Comparison of ENCODE assay signal across 8 cellular contexts in the genomic region with DNA sequence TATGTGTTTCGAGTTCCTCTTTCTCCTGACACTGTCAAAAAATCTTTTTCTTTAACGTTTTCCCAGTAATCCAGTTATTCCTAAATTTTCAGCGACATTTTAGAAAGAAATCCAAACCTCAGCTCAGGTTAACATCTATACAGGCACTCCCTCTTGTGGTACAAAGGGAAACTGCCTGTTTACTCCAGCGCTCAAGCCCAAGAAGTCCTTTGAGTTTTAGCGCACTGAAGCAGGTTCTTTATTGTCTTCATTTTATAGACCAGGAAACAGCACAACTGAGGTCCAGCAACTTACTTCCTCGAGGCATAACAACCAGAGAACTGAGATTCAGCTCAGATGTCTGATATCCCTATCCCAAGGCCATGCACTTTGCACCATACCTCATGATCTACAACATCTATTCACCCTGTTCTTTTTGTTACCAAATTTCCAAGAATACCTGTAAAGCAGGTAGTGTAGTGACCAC.
DNase-seq lines count a peak whose midpoint lies in the region; ATAC-seq, FAIRE-seq and TF ChIP-seq lines count a peak whose summit lies in the region.

No MANE protein-coding gene starts in this region.

- no peaks in the 10 kb centered on the region for H3K36me3 ChIP-seq in astrocyte (ENCODE audit: insufficient read depth, low read length)

- H3K9me3 Mint-ChIP-seq in astrocyte (ENCODE audit: unreplicated experiment): peaks cover 5% of the 10 kb centered on the region

- H3K27ac ChIP-seq in A549 (peak overlapping the region; percentile 15 to 47; a peak in 1 of 6 replicates), astrocyte (ENCODE audit: low read depth, low read length) (no peak overlapping the region)

- peak; percentile 93 for FAIRE-seq in A549 (lab: Jason Lieb, UNC)
- FAIRE-seq in astrocyte (lab: Jason Lieb, UNC): peak; percentile 73

- peaks cover 3% of the 10 kb centered on the region for H3K36me3 Mint-ChIP-seq in astrocyte (ENCODE audit: low read depth, unreplicated experiment)

- no peaks in the 10 kb centered on the region for H3K27me3 ChIP-seq in astrocyte (ENCODE audit: insufficient read depth, low read length)

- no peaks in the 10 kb centered on the region for H3K27me3 Mint-ChIP-seq in astrocyte (ENCODE audit: low read depth, unreplicated experiment)

- POLR2A ChIA-PET in A549 (lab: Yijun Ruan, JAX): interaction anchor here (0.6 to 1.2 kb wide), 2 partner anchors 63 to 143 kb away, joined by 4 to 6 read pairs; no protein-coding TSS in a partner anchor

- H4K20me1 ChIP-seq in astrocyte (ENCODE audit: insufficient read depth, low read length): peaks cover 6% of the 10 kb centered on the region

- peak overlapping the region; percentile 39 for H3K9ac ChIP-seq in astrocyte (ENCODE audit: low read length)

- peak; percentile 89 to 91 for TF ChIP-seq RAD21 in A549 (conservative IDR thresholded peaks at IDR 0.05 in 1 of 2, IDR thresholded peaks at IDR 0.05 in 1 of 2)

- intact Hi-C loops in left ventricle myocardium superior (cut with micrococcal nuclease): loop anchor here (2.0 kb wide), 1 partner anchor 58 kb away; no protein-coding TSS in a partner anchor

- DNase-seq in A549 (ENCODE audit: low read depth in 1 of 2, low spot score in 1 of 2) (peak; percentile 58 to 79), LHCN-M2 (ENCODE audit: low read depth) (peak; percentile 79), RPMI7951 (ENCODE audit: low read depth) (peak; percentile 71), astrocyte (ENCODE audit: low read depth) (peak; percentile 38), left ventricle myocardium superior (no peak), pulmonary artery endothelial cell (ENCODE audit: low read depth, low spot score) (peak; percentile 40), ureter (ENCODE audit: low spot score) (no peak)

- TF ChIP-seq POLR2A in A549 (IDR thresholded peaks at IDR 0.05; ENCODE audit: low read length): no peak

- H3K79me2 ChIP-seq in astrocyte (ENCODE audit: insufficient read depth, low read length): no peaks in the 10 kb centered on the region

- H3K4me1 ChIP-seq in A549 (peaks cover 38% of the 10 kb centered on the region), astrocyte (ENCODE audit: insufficient read depth, low read length) (no peaks in the 10 kb centered on the region)

- ATAC-seq in A549: peak; percentile 82 to 83
- ATAC-seq in left ventricle myocardium superior: peak; percentile 64

- TF ChIP-seq CTCF in A549 (IDR thresholded peaks at IDR 0.05): peak; percentile 92
- TF ChIP-seq CTCF in GM12873 (IDR thresholded peaks at IDR 0.05; ENCODE audit: insufficient read depth, low read depth, low read length, missing control alignments): peak; percentile 92
- peak; percentile 98 for TF ChIP-seq CTCF in astrocyte (IDR thresholded peaks at IDR 0.05; ENCODE audit: insufficient read depth, low read depth, low read length)

- 6% methylated on average over 6 of the region's 6 CpGs for WGBS in A549 (ENCODE audit: missing lambda C conversion rate)

- peak overlapping the region; percentile 11 for H3K27ac Mint-ChIP-seq in astrocyte (ENCODE audit: unreplicated experiment)

- peaks cover 22% of the 10 kb centered on the region for H3K4me1 Mint-ChIP-seq in astrocyte (ENCODE audit: low read depth, unreplicated experiment)

- no peak overlapping the region for H3K4me3 Mint-ChIP-seq in astrocyte (ENCODE audit: unreplicated experiment)

- CTCF ChIA-PET in A549 (lab: Yijun Ruan, JAX): interaction anchor here (0.6 to 6.0 kb wide), 57 partner anchors 10 to 472 kb away, joined by 3 to 71 read pairs (median 4); no protein-coding TSS in a partner anchor

- H3K9me3 ChIP-seq in A549 (peaks cover 2% of the 10 kb centered on the region; the same call in 1 of the 3 replicates), astrocyte (ENCODE audit: insufficient read depth, low read depth, low read length) (no peaks in the 10 kb centered on the region)

- no peak overlapping the region for H3K4me3 ChIP-seq in A549
- no peak overlapping the region for H3K4me3 ChIP-seq in astrocyte (ENCODE audit: insufficient read depth, low read depth, low read length)

- no peak overlapping the region for H2AFZ ChIP-seq in astrocyte (ENCODE audit: low read depth, low read length)

- no peak for TF ChIP-seq EP300 in A549 (IDR thresholded peaks at IDR 0.05)

- H3K4me2 ChIP-seq in A549: peak overlapping the region; percentile 41; the same call in 2 of the 3 replicates
- peak overlapping the region; percentile 49 for H3K4me2 ChIP-seq in astrocyte (ENCODE audit: low read length)

TF ChIP-seq in A549, 52 proteins besides CTCF, POLR2A, EP300 and RAD21:
- TF ChIP-seq HOXA7 (CRISPR knock-in tag; IDR thresholded peaks at IDR 0.05) (no peak), SMC3 (IDR thresholded peaks at IDR 0.05) (peak; percentile 79)

Comparison
In these comparisons a context has a peak if more than half of its experiments do, and no peak if none do; other contexts are left out.
1. DNase-seq: peak in A549 (2 of 2), LHCN-M2 (single experiment), RPMI7951 (single experiment), astrocyte (single experiment) and pulmonary artery endothelial cell (single experiment); none in left ventricle myocardium superior (single experiment) and ureter (single experiment).
2. Peak in every context shown above with its lines, with median percentiles within 50 percentile points of each other: CTCF ChIP-seq.